ENCODE assay signal across 8 cellular contexts in genomic region chrX:1468250-1468772, GRCh38. TPM values are rescaled to one million over a fixed set of nuclear protein-coding genes. Genes with fewer than 3 reads are reported as not detected.
DNase-seq lines count a peak whose midpoint lies in the region; ATAC-seq and TF ChIP-seq lines count a peak whose summit lies in the region.

No MANE protein-coding gene starts in this region.

- peak overlapping the region; percentile 58; the same call in 1 of the 2 replicates for H3K9ac ChIP-seq in OCI-LY1 (ENCODE audit: low read length)

- H3K36me3 ChIP-seq in OCI-LY1 (ENCODE audit: insufficient read depth, low read length), result peaks cover 48% of the 10 kb centered on the region

- H3K4me1 ChIP-seq in OCI-LY1 (ENCODE audit: insufficient read depth, low read length, severe bottlenecking), result peaks cover 54% of the 10 kb centered on the region

- H4K20me1 ChIP-seq in OCI-LY1 (ENCODE audit: insufficient read depth, low read length), result no peaks in the 10 kb centered on the region

- peaks cover 16% of the 10 kb centered on the region for H3F3A ChIP-seq in OCI-LY1 (ENCODE audit: insufficient read depth, low read length)

- H3K4me2 ChIP-seq in OCI-LY1 (ENCODE audit: low read length), result peak overlapping the region; percentile 58; the same call in 1 of the 2 replicates

- H3K79me2 ChIP-seq in OCI-LY1 (ENCODE audit: insufficient read depth, low read length), result peaks cover 8% of the 10 kb centered on the region; the same call in 1 of the 2 replicates

- ATAC-seq in GM18508 (IDR thresholded peaks at IDR 0.05; ENCODE audit: insufficient read depth, unreplicated experiment) (peak; percentile 41), HG02759 (IDR thresholded peaks at IDR 0.05; ENCODE audit: unreplicated experiment) (peak; percentile 62)

- H3K27ac ChIP-seq in OCI-LY1 (ENCODE audit: low read depth, low read length, poor library complexity, severe bottlenecking), result peak overlapping the region; percentile 94

- DNase-seq in activated T-cell treated with anti-CD3 and anti-CD28 coated beads for 4 hours, result peak; percentile 57
- DNase-seq in germinal center (ENCODE audit: low spot score), result peak; percentile 82
- peak; percentile 65 to 71 for DNase-seq in stimulated activated CD8-positive, alpha-beta memory T cell treated with anti-CD3 and anti-CD28 coated beads, Interleukin-7, amount 100 ng/mL, for 4 hours (ENCODE audit: low read depth in 2 of 2)
- no peak for DNase-seq in NCI-H748 (lab: John Stamatoyannopoulos, UW; ENCODE audit: unreplicated experiment)
- DNase-seq in occipital lobe (lab: John Stamatoyannopoulos, UW), result no peak

- no peaks in the 10 kb centered on the region for H3K9me2 ChIP-seq in OCI-LY1 (ENCODE audit: low read depth, low read length)

- no peaks in the 10 kb centered on the region for H3K9me3 ChIP-seq in OCI-LY1 (ENCODE audit: low read length)

- peak; percentile 57 for TF ChIP-seq CTCF in OCI-LY1 (IDR thresholded peaks at IDR 0.05; ENCODE audit: low read length)

- no peak overlapping the region for H2AFZ ChIP-seq in OCI-LY1 (ENCODE audit: low read length)

- H3K4me3 ChIP-seq in OCI-LY1 (ENCODE audit: low read depth, low read length, poor library complexity, severe bottlenecking), result no peak overlapping the region

- H3K27me3 ChIP-seq in OCI-LY1 (ENCODE audit: insufficient read depth, low read length), result no peaks in the 10 kb centered on the region

RNA-seq across cellular contexts. Expression of gene ASMTL, which starts 15.6 kb away (rescaled TPM):
- total RNA-seq in occipital lobe, result 11.1 TPM

Comparison
In these comparisons a context has a peak if more than half of its experiments do, and no peak if none do; other contexts are left out.
1. DNase-seq: peak in activated T-cell treated with anti-CD3 and anti-CD28 coated beads for 4 hours (single experiment), germinal center (single experiment) and stimulated activated CD8-positive, alpha-beta memory T cell treated with anti-CD3 and anti-CD28 coated beads, Interleukin-7, amount 100 ng/mL, for 4 hours (2 of 2); none in NCI-H748 (single experiment) and occipital lobe (single experiment).